15 cellular contexts compared by ENCODE assay signal in the genomic region with DNA sequence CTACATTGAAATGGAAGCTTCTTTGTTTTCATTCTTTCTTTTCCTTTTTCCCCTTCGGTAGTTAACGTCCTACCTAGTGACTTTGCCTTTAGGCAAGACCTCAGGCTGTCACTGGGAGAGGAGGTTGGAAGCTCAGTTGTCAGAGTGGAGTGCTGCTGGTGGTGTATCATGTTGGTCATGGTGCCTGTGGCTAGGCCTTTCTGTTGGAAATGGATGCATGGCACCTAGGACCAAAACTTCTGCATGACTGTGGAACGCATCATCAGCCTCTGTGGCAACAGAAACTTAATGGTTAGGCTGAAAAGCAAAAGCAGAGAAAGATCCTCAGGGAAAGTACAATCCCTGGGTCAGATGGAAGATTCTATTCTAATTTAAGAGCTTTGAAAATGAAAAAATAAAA. TPM values are rescaled to one million over a fixed set of nuclear protein-coding genes. Genes with fewer than 3 reads are reported as not detected.
DNase-seq lines count a peak whose midpoint lies in the region; ATAC-seq and TF ChIP-seq lines count a peak whose summit lies in the region.
"Had no signal": no experiment of that assay in that cellular context is flagged by ENCODE, and none has a peak within 500 bp of the region (broad histone marks: within the 10 kb centered on the region; RNA-seq: fewer than 3 reads in every experiment).

No MANE protein-coding gene starts in this region.

- peaks cover 86% of the 10 kb centered on the region for H3K4me1 Mint-ChIP-seq in CD8-positive, alpha-beta T cell (ENCODE audit: low read depth)
- peaks cover 77 to 85% (median 83%) of the 10 kb centered on the region in 3 donors for H3K4me1 Mint-ChIP-seq in T-cell
- H3K4me1 Mint-ChIP-seq in immature natural killer cell, result peaks cover 88 to 99% of the 10 kb centered on the region in 2 donors

- H3K27me3 ChIP-seq in CD8-positive, alpha-beta T cell (ENCODE audit: insufficient read depth, low read length), result no peaks in the 10 kb centered on the region
- H3K27me3 ChIP-seq: esophagus squamous epithelium had no signal

- intact Hi-C loops in CD8-positive, alpha-beta T cell (cut with DNase I, micrococcal nuclease), result loop anchor here in 1 of 2 experiments (2.0 to 10.0 kb wide), 6 partner anchors 23 to 879 kb away; partner anchors contain the start of genes C9orf40 and CARNMT1
- intact Hi-C loops in OCI-LY7 (cut with micrococcal nuclease; ENCODE audit: unreplicated experiment), result no loop called here

- no peaks in the 10 kb centered on the region for H3K79me2 ChIP-seq in OCI-LY7 (ENCODE audit: insufficient read depth, low read depth, low read length)

- H3K9me3 Mint-ChIP-seq in CD8-positive, alpha-beta T cell, result peaks cover 14% of the 10 kb centered on the region
- H3K9me3 Mint-ChIP-seq in T-cell (peaks cover 7 to 14% (median 8%) of the 10 kb centered on the region in 3 donors), immature natural killer cell (peaks cover 0 to 6% (median 2%) of the 10 kb centered on the region in 6 donors)

- no peaks in the 10 kb centered on the region for H3K27me3 Mint-ChIP-seq in CD8-positive, alpha-beta T cell (ENCODE audit: low read depth)
- H3K27me3 Mint-ChIP-seq in T-cell, result no peaks in the 10 kb centered on the region
- H3K27me3 Mint-ChIP-seq in immature natural killer cell (ENCODE audit: low read depth in 3 of 3), result peaks cover 0 to 5% (median 2%) of the 10 kb centered on the region in 3 donors

- peaks cover 44% of the 10 kb centered on the region for H3K36me3 Mint-ChIP-seq in CD8-positive, alpha-beta T cell
- H3K36me3 Mint-ChIP-seq in T-cell, result peaks cover 50% of the 10 kb centered on the region
- peaks cover 44 to 51% (median 44%) of the 10 kb centered on the region in 3 donors for H3K36me3 Mint-ChIP-seq in immature natural killer cell

- H2AFZ ChIP-seq in OCI-LY7 (ENCODE audit: low read length), result no peak overlapping the region

- H3K27ac ChIP-seq in CD8-positive, alpha-beta T cell (ENCODE audit: low read depth, low read length), result no peak overlapping the region
- H3K27ac ChIP-seq in OCI-LY7 (ENCODE audit: low read depth, low read length, poor library complexity, severe bottlenecking), result no peak overlapping the region
- H3K27ac ChIP-seq: esophagus squamous epithelium had no signal

- no peaks in the 10 kb centered on the region for H3K9me2 ChIP-seq in OCI-LY7 (ENCODE audit: insufficient read depth, low read length)

- CTCF ChIA-PET in CD8-positive, alpha-beta T cell (lab: Charles Lee), result interaction anchor here (0.7 to 1.2 kb wide), 3 partner anchors 13 to 119 kb away, joined by 3 read pairs; no protein-coding TSS in a partner anchor
- CTCF ChIA-PET in T-cell (lab: Charles Lee) (interaction anchor here (0.5 to 1.9 kb wide), 7 partner anchors 39 to 138 kb away, joined by 3 to 10 read pairs (median 3); partner anchors contain the start of gene CARNMT1 (in 1 of the 2)), OCI-LY7 (lab: Charles Lee; ENCODE audit: unreplicated experiment) (no interaction called here)

- no peaks in the 10 kb centered on the region for H3K9me3 ChIP-seq in CD8-positive, alpha-beta T cell (ENCODE audit: low read length)
- H3K9me3 ChIP-seq in OCI-LY7 (ENCODE audit: low read length), result no peaks in the 10 kb centered on the region
- H3K9me3 ChIP-seq: esophagus squamous epithelium had no signal

- no peak overlapping the region for H3K4me3 ChIP-seq in CD8-positive, alpha-beta T cell (ENCODE audit: low read depth, low read length)
- H3K4me3 ChIP-seq in OCI-LY7 (ENCODE audit: low read depth, low read length, poor library complexity, severe bottlenecking), result no peak overlapping the region
- H3K4me3 ChIP-seq: esophagus squamous epithelium had no signal

- no peak overlapping the region for H3K4me2 ChIP-seq in OCI-LY7 (ENCODE audit: low read length)

- DNase-seq in AG08396 (ENCODE audit: low spot score) (peak; percentile 39), T-cell (no peak), immature natural killer cell (no peak), NCI-H2196 treated with DMSO at 0.1 percent for 48 hours (lab: John Stamatoyannopoulos, UW; ENCODE audit: unreplicated experiment) (no peak), NCI-H82 (lab: John Stamatoyannopoulos, UW) (no peak), OCI-LY7 (ENCODE audit: low spot score) (no peak)
- DNase-seq in CD8-positive, alpha-beta T cell, result no peak
- DNase-seq: activated T-cell treated with anti-CD3 and anti-CD28 coated beads, Interleukin-2, amount 50 U/mL, for 4 hours; cerebellar nuclear complex; esophagus squamous epithelium; NCI-H1048; retina; substantia nigra had no signal

- BruUV-seq in OCI-LY7 (replicated peaks; lab: Mats Ljungman, UMichigan), result no TSS peak

- no peaks in the 10 kb centered on the region for H4K20me1 ChIP-seq in OCI-LY7 (ENCODE audit: insufficient read depth, low read length)

- H3K4me1 ChIP-seq in CD8-positive, alpha-beta T cell (ENCODE audit: insufficient read depth, low read length), result peaks cover 74% of the 10 kb centered on the region
- H3K4me1 ChIP-seq in OCI-LY7 (ENCODE audit: insufficient read depth, low read length, poor library complexity, severe bottlenecking), result peaks cover 20% of the 10 kb centered on the region

- no peak for ATAC-seq in CD8-positive, alpha-beta T cell
- ATAC-seq in T-cell (replicated peaks in 1 of 4) (no peak), GM18870 (IDR thresholded peaks at IDR 0.05; ENCODE audit: unreplicated experiment) (no peak)
- ATAC-seq: activated T-cell treated with anti-CD3 and anti-CD28 coated beads, Interleukin-2, amount 50 U/mL, for 4 hours; Right ventricle myocardium inferior had no signal

- H3K27ac Mint-ChIP-seq in CD8-positive, alpha-beta T cell, result peak overlapping the region; percentile 60
- H3K27ac Mint-ChIP-seq in T-cell, result peak overlapping the region; percentile 85 to 87
- H3K27ac Mint-ChIP-seq in immature natural killer cell, result peak overlapping the region; percentile 57 to 94 (median 84)

- POLR2A ChIA-PET in CD8-positive, alpha-beta T cell (lab: Charles Lee), result interaction anchor here (0.6 to 1.3 kb wide), 4 partner anchors 12 to 193 kb away, joined by 3 to 4 read pairs (median 3); partner anchors contain the start of gene NMRK1
- POLR2A ChIA-PET in T-cell (lab: Charles Lee) (interaction anchor here in 1 of 2 donors (0.9 kb wide), 2 partner anchors 13 to 54 kb away, joined by 3 to 5 read pairs; no protein-coding TSS in a partner anchor), OCI-LY7 (lab: Charles Lee) (interaction anchor here (0.7 to 1.1 kb wide), 3 partner anchors 23 to 54 kb away, joined by 3 to 6 read pairs (median 3); no protein-coding TSS in a partner anchor)

- no peak overlapping the region for H3K4me3 Mint-ChIP-seq in CD8-positive, alpha-beta T cell
- H3K4me3 Mint-ChIP-seq in T-cell (no peak overlapping the region), immature natural killer cell (peak overlapping the region; percentile 20 to 70 (median 34))
- H3K4me3 Mint-ChIP-seq: activated T-cell treated with anti-CD3 and anti-CD28 coated beads, Interleukin-2, amount 50 U/mL, for 4 hours had no signal

- no peak for TF ChIP-seq CTCF in CD8-positive, alpha-beta T cell (IDR thresholded peaks at IDR 0.05)
- no peak for TF ChIP-seq CTCF in OCI-LY7 (conservative IDR thresholded peaks at IDR 0.05; ENCODE audit: low read length)

- H3K36me3 ChIP-seq in CD8-positive, alpha-beta T cell (ENCODE audit: insufficient read depth, low read length), result no peaks in the 10 kb centered on the region
- H3K36me3 ChIP-seq in OCI-LY7 (ENCODE audit: insufficient read depth, low read length), result peaks cover 68% of the 10 kb centered on the region

RNA-seq across cellular contexts. Expression of gene OSTF1, which starts 57.9 kb away (rescaled TPM):
- total RNA-seq in CD8-positive, alpha-beta T cell, result 10 to 100 TPM; 29.1 to 30.3 TPM
- 10 to 100 TPM; 46.6 to 73.9 (median 58.3) TPM for total RNA-seq in T-cell
- 100 to 1,000 TPM; 352 to 383 (median 365) TPM for polyA plus RNA-seq in immature natural killer cell
- total RNA-seq in OCI-LY7 (2014; rRNA removed; shearing (Covaris generic)), result 37.3 and 49.9 TPM in 2 replicates
- 51.7 and 58.1 TPM in 2 replicates for total RNA-seq in OCI-LY7 (2022)

RNA-seq across cellular contexts. Expression of gene NMRK1, which starts 58.3 kb away (rescaled TPM):
- total RNA-seq in CD8-positive, alpha-beta T cell, result 10 to 100 TPM; 35.8 to 37.2 TPM
- total RNA-seq in T-cell (10 to 100 TPM; 61.9 to 91.0 (median 72.6) TPM), OCI-LY7 (2022) (32.8 and 33.2 TPM in 2 replicates)
- polyA plus RNA-seq in immature natural killer cell, result 10 to 100 TPM; 35.2 to 95.8 (median 38.6) TPM
- total RNA-seq in OCI-LY7 (2014; rRNA removed; shearing (Covaris generic)), result 17.0 and 26.0 TPM in 2 replicates

Comparison
In these comparisons a context has a peak if more than half of its experiments do, and no peak if none do; other contexts are left out.
1. H3K4me3 Mint-ChIP-seq: peak in immature natural killer cell (5 of 5); none in CD8-positive, alpha-beta T cell (single experiment) and T-cell (0 of 3).
2. Peak in every context shown above with its lines, with median percentiles within 50 percentile points of each other: H3K27ac Mint-ChIP-seq.